In genomic region chr2:213251618-213252017, GRCh38 we compare ENCODE assay signal across 8 cellular contexts. TPM values are rescaled to one million over a fixed set of nuclear protein-coding genes. Genes with fewer than 3 reads are reported as not detected.
DNase-seq lines count a peak whose midpoint lies in the region; ATAC-seq and TF ChIP-seq lines count a peak whose summit lies in the region.

No MANE protein-coding gene starts in this region.

- TF ChIP-seq CTCF in AG04450 (IDR thresholded peaks at IDR 0.05; ENCODE audit: low read depth, low read length) (peak; percentile 57), GM13977 (IDR thresholded peaks at IDR 0.05; ENCODE audit: extremely low read depth, insufficient read depth, missing control alignments) (peak; percentile 53), fibroblast of villous mesenchyme (IDR thresholded peaks at IDR 0.05; ENCODE audit: insufficient read depth, low read depth, low read length) (peak; percentile 58), osteocyte (IDR thresholded peaks at IDR 0.05) (peak; percentile 76)

- H3K27me3 Mint-ChIP-seq in osteocyte (ENCODE audit: unreplicated experiment) = no peaks in the 10 kb centered on the region

- H3K4me3 ChIP-seq in AG04450 (ENCODE audit: low read depth, low read length) (no peak overlapping the region), fibroblast of villous mesenchyme (ENCODE audit: low read depth, low read length) (no peak overlapping the region)

- CTCF ChIA-PET in AG04450 (lab: Charles Lee) = interaction anchor here (0.8 to 1.4 kb wide), 4 partner anchors 9 to 683 kb away, joined by 3 to 4 read pairs (median 3); no protein-coding TSS in a partner anchor

- H3K36me3 Mint-ChIP-seq in osteocyte (ENCODE audit: unreplicated experiment) = no peaks in the 10 kb centered on the region

- no peak overlapping the region for H3K4me3 Mint-ChIP-seq in osteocyte (ENCODE audit: unreplicated experiment)

- no peaks in the 10 kb centered on the region for H3K9me3 Mint-ChIP-seq in osteocyte (ENCODE audit: unreplicated experiment)

- in situ Hi-C loops in GM13977 (cut with MboI; ENCODE audit: low pct_unique_long_range_greater_than_20kb, low sequenced_read_pairs, unreplicated experiment) = loop anchor here (25.0 kb wide), 1 partner anchor 1736 kb away; no protein-coding TSS in a partner anchor

- no peak overlapping the region for H3K27ac ChIP-seq in AG04450 (ENCODE audit: low read depth, low read length)

- peaks cover 21% of the 10 kb centered on the region for H3K4me1 Mint-ChIP-seq in osteocyte (ENCODE audit: unreplicated experiment)

- H3K27me3 ChIP-seq in AG04450 (ENCODE audit: control insufficient read depth, insufficient read depth, low read length) = no peaks in the 10 kb centered on the region

- H3K9me3 ChIP-seq in AG04450 (ENCODE audit: control insufficient read depth, insufficient read depth, low read length) = no peaks in the 10 kb centered on the region

- DNase-seq in AG04450 (ENCODE audit: low read depth, low spot score) (peak; percentile 65), GM13977 (ENCODE audit: low spot score) (peak; percentile 28), NCI-H1092 (lab: John Stamatoyannopoulos, UW) (peak; percentile 30), SKM-1 treated with dmso at 0.1 percent for 144 hours (lab: John Stamatoyannopoulos, UW; ENCODE audit: unreplicated experiment) (peak; percentile 46), fibroblast of villous mesenchyme (ENCODE audit: low read depth) (peak; percentile 85), osteocyte (ENCODE audit: extremely low spot score, unreplicated experiment) (no peak)
- no peak for DNase-seq in activated CD8-positive, alpha-beta memory T cell treated with anti-CD3 and anti-CD28 coated beads for 24 hours

- ATAC-seq in HG02763 (IDR thresholded peaks at IDR 0.05; ENCODE audit: unreplicated experiment) = peak; percentile 75

- H3K27ac Mint-ChIP-seq in osteocyte (ENCODE audit: unreplicated experiment) = peak overlapping the region; percentile 65

- POLR2A ChIA-PET in AG04450 (lab: Yijun Ruan, JAX) = no interaction called here

RNA-seq across cellular contexts. Expression of gene SPAG16, which starts 32.6 kb away (rescaled TPM):
- 17.9 and 28.1 TPM in 2 replicates for polyA plus RNA-seq in AG04450 (2011; rRNA removed)
- 5.1 and 10.0 TPM in 2 replicates for polyA minus RNA-seq in AG04450 (2011; rRNA and poly(A)+ RNA removed)
- total RNA-seq in fibroblast of villous mesenchyme (38.3 and 56.1 TPM in 2 replicates), osteocyte (17.7 and 20.7 TPM in 2 replicates)

Comparison
In these comparisons a context has a peak if more than half of its experiments do, and no peak if none do; other contexts are left out.
1. DNase-seq: peak in AG04450 (single experiment), GM13977 (single experiment), NCI-H1092 (single experiment), SKM-1 treated with dmso at 0.1 percent for 144 hours (single experiment) and fibroblast of villous mesenchyme (single experiment); none in osteocyte (single experiment) and activated CD8-positive, alpha-beta memory T cell treated with anti-CD3 and anti-CD28 coated beads for 24 hours (single experiment).
2. Peak in every context shown above with its lines, with median percentiles within 50 percentile points of each other: CTCF ChIP-seq.